1 cellular context compared by ENCODE assay signal in the genomic region with DNA sequence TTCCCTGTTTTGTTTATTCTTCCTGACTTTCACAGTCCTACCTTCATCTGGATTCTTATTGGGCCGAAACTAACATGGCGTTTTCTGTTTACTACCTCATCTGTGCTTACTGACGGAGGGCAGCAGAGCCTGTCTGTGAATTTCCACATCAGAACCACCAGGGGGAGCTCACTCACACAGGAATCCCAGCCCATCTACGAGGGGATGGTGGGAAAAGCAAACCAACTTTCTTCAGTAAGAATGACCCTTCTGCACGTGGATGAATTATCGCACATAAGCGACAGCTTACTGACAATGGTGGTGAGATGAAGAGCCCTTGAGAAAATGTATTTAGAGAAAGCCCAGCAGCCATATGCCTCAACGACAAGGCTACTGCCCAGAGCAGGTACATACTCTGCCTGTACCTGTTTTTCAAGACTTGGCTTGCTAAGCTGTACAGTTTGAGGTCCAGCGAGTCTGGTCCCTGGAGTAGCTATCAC.
A peak's percentile ranks its signal among the peaks of the same experiment; 100 is the strongest.
TF ChIP-seq lines count a peak whose summit lies in the region.

No MANE protein-coding gene starts in this region.

TF ChIP-seq in K562, 482 proteins besides CTCF, POLR2A, EP300 and RAD21 (continued from another document and continues in another):
- TF ChIP-seq, protein P1, sequence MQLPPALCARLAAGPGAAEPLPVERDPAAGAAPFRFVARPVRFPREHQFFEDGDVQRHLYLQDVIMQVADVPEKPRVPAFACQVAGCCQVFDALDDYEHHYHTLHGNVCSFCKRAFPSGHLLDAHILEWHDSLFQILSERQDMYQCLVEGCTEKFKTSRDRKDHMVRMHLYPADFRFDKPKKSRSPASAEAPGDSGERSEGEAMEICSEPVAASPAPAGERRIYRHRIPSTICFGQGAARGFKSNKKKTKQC (CRISPR knock-in tag; IDR thresholded peaks at IDR 0.05), result no peak
- no peak for TF ChIP-seq SLC30A9 (CRISPR knock-in tag; IDR thresholded peaks at IDR 0.05)
- peak; percentile 58; the same call in 1 of the 2 replicates for TF ChIP-seq SMAD4 (CRISPR knock-in tag; conservative IDR thresholded peaks at IDR 0.05)
- TF ChIP-seq ERF (CRISPR knock-in tag; IDR thresholded peaks at IDR 0.05), result no peak
- no peak for TF ChIP-seq NFIC (IDR thresholded peaks at IDR 0.05)
- no peak for TF ChIP-seq ZNF133 (CRISPR knock-in tag; IDR thresholded peaks at IDR 0.05)
- TF ChIP-seq RNF2 (IDR thresholded peaks at IDR 0.05), result no peak
- no peak for TF ChIP-seq DNMT1 (IDR thresholded peaks at IDR 0.05)
- TF ChIP-seq MYC (IDR thresholded peaks at IDR 0.05; ENCODE audit: low read depth, low read length), result peak; percentile 48; the same call in 1 of the 2 replicates
- no peak for TF ChIP-seq MYC (CRISPR knock-in tag; IDR thresholded peaks at IDR 0.05; ENCODE audit: borderline replicate concordance, low read depth)
- peak in 1 of 2 experiments; percentile 41; a peak in 1 of 4 replicates for TF ChIP-seq MAZ (CRISPR knock-in tag; conservative IDR thresholded peaks at IDR 0.05 in 1 of 2, IDR thresholded peaks at IDR 0.05 in 1 of 2)
- no peak; the same call in 1 of the 2 replicates for TF ChIP-seq ARID1B (IDR thresholded peaks at IDR 0.05)
- no peak for TF ChIP-seq ZNF316 (IDR thresholded peaks at IDR 0.05)
- TF ChIP-seq, protein P2, sequence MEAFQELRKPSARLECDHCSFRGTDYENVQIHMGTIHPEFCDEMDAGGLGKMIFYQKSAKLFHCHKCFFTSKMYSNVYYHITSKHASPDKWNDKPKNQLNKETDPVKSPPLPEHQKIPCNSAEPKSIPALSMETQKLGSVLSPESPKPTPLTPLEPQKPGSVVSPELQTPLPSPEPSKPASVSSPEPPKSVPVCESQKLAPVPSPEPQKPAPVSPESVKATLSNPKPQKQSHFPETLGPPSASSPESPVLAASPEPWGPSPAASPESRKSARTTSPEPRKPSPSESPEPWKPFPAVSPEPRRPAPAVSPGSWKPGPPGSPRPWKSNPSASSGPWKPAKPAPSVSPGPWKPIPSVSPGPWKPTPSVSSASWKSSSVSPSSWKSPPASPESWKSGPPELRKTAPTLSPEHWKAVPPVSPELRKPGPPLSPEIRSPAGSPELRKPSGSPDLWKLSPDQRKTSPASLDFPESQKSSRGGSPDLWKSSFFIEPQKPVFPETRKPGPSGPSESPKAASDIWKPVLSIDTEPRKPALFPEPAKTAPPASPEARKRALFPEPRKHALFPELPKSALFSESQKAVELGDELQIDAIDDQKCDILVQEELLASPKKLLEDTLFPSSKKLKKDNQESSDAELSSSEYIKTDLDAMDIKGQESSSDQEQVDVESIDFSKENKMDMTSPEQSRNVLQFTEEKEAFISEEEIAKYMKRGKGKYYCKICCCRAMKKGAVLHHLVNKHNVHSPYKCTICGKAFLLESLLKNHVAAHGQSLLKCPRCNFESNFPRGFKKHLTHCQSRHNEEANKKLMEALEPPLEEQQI (IDR thresholded peaks at IDR 0.05), result no peak
- TF ChIP-seq ZNF780A (CRISPR knock-in tag; IDR thresholded peaks at IDR 0.05), result no peak
- TF ChIP-seq CEBPG (CRISPR knock-in tag; IDR thresholded peaks at IDR 0.05), result no peak
- no peak for TF ChIP-seq CEBPG (tag; conservative IDR thresholded peaks at IDR 0.05 in 1 of 2, IDR thresholded peaks at IDR 0.05 in 1 of 2)
- no peak for TF ChIP-seq GTF2E2 (tag; IDR thresholded peaks at IDR 0.05)
- no peak for TF ChIP-seq HLTF (IDR thresholded peaks at IDR 0.05)
- no peak for TF ChIP-seq SRSF1 (IDR thresholded peaks at IDR 0.05; ENCODE audit: low read depth, low read length)
- TF ChIP-seq NRF1 (conservative IDR thresholded peaks at IDR 0.05 in 1 of 2, IDR thresholded peaks at IDR 0.05 in 1 of 2), result no peak
- TF ChIP-seq, protein P3, sequence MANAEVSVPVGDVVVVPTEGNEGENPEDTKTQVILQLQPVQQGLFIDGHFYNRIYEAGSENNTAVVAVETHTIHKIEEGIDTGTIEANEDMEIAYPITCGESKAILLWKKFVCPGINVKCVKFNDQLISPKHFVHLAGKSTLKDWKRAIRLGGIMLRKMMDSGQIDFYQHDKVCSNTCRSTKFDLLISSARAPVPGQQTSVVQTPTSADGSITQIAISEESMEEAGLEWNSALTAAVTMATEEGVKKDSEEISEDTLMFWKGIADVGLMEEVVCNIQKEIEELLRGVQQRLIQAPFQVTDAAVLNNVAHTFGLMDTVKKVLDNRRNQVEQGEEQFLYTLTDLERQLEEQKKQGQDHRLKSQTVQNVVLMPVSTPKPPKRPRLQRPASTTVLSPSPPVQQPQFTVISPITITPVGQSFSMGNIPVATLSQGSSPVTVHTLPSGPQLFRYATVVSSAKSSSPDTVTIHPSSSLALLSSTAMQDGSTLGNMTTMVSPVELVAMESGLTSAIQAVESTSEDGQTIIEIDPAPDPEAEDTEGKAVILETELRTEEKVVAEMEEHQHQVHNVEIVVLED (CRISPR knock-in tag; IDR thresholded peaks at IDR 0.05), result no peak
- no peak for TF ChIP-seq ARNT (IDR thresholded peaks at IDR 0.05)
- TF ChIP-seq ZNF766 (CRISPR knock-in tag; conservative IDR thresholded peaks at IDR 0.05), result no peak
- TF ChIP-seq TOE1 (IDR thresholded peaks at IDR 0.05; ENCODE audit: borderline replicate concordance), result no peak
- no peak for TF ChIP-seq TOE1 (CRISPR knock-in tag; IDR thresholded peaks at IDR 0.05; ENCODE audit: borderline replicate concordance, low read depth)
- TF ChIP-seq, protein P4, sequence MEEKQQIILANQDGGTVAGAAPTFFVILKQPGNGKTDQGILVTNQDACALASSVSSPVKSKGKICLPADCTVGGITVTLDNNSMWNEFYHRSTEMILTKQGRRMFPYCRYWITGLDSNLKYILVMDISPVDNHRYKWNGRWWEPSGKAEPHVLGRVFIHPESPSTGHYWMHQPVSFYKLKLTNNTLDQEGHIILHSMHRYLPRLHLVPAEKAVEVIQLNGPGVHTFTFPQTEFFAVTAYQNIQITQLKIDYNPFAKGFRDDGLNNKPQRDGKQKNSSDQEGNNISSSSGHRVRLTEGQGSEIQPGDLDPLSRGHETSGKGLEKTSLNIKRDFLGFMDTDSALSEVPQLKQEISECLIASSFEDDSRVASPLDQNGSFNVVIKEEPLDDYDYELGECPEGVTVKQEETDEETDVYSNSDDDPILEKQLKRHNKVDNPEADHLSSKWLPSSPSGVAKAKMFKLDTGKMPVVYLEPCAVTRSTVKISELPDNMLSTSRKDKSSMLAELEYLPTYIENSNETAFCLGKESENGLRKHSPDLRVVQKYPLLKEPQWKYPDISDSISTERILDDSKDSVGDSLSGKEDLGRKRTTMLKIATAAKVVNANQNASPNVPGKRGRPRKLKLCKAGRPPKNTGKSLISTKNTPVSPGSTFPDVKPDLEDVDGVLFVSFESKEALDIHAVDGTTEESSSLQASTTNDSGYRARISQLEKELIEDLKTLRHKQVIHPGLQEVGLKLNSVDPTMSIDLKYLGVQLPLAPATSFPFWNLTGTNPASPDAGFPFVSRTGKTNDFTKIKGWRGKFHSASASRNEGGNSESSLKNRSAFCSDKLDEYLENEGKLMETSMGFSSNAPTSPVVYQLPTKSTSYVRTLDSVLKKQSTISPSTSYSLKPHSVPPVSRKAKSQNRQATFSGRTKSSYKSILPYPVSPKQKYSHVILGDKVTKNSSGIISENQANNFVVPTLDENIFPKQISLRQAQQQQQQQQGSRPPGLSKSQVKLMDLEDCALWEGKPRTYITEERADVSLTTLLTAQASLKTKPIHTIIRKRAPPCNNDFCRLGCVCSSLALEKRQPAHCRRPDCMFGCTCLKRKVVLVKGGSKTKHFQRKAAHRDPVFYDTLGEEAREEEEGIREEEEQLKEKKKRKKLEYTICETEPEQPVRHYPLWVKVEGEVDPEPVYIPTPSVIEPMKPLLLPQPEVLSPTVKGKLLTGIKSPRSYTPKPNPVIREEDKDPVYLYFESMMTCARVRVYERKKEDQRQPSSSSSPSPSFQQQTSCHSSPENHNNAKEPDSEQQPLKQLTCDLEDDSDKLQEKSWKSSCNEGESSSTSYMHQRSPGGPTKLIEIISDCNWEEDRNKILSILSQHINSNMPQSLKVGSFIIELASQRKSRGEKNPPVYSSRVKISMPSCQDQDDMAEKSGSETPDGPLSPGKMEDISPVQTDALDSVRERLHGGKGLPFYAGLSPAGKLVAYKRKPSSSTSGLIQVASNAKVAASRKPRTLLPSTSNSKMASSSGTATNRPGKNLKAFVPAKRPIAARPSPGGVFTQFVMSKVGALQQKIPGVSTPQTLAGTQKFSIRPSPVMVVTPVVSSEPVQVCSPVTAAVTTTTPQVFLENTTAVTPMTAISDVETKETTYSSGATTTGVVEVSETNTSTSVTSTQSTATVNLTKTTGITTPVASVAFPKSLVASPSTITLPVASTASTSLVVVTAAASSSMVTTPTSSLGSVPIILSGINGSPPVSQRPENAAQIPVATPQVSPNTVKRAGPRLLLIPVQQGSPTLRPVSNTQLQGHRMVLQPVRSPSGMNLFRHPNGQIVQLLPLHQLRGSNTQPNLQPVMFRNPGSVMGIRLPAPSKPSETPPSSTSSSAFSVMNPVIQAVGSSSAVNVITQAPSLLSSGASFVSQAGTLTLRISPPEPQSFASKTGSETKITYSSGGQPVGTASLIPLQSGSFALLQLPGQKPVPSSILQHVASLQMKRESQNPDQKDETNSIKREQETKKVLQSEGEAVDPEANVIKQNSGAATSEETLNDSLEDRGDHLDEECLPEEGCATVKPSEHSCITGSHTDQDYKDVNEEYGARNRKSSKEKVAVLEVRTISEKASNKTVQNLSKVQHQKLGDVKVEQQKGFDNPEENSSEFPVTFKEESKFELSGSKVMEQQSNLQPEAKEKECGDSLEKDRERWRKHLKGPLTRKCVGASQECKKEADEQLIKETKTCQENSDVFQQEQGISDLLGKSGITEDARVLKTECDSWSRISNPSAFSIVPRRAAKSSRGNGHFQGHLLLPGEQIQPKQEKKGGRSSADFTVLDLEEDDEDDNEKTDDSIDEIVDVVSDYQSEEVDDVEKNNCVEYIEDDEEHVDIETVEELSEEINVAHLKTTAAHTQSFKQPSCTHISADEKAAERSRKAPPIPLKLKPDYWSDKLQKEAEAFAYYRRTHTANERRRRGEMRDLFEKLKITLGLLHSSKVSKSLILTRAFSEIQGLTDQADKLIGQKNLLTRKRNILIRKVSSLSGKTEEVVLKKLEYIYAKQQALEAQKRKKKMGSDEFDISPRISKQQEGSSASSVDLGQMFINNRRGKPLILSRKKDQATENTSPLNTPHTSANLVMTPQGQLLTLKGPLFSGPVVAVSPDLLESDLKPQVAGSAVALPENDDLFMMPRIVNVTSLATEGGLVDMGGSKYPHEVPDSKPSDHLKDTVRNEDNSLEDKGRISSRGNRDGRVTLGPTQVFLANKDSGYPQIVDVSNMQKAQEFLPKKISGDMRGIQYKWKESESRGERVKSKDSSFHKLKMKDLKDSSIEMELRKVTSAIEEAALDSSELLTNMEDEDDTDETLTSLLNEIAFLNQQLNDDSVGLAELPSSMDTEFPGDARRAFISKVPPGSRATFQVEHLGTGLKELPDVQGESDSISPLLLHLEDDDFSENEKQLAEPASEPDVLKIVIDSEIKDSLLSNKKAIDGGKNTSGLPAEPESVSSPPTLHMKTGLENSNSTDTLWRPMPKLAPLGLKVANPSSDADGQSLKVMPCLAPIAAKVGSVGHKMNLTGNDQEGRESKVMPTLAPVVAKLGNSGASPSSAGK (IDR thresholded peaks at IDR 0.05), result peak; percentile 84
- no peak for TF ChIP-seq ZNF76 (CRISPR knock-in tag; IDR thresholded peaks at IDR 0.05; ENCODE audit: borderline replicate concordance)
- no peak for TF ChIP-seq NCOA2 (IDR thresholded peaks at IDR 0.05; ENCODE audit: partially characterized antibody in 2 of 2)
- peak; percentile 50 for TF ChIP-seq RBM39 (optimal IDR thresholded peaks at IDR 0.05; ENCODE audit: low read depth, low read length)
- no peak for TF ChIP-seq HDAC1 (IDR thresholded peaks at IDR 0.05)
- TF ChIP-seq, protein P5, sequence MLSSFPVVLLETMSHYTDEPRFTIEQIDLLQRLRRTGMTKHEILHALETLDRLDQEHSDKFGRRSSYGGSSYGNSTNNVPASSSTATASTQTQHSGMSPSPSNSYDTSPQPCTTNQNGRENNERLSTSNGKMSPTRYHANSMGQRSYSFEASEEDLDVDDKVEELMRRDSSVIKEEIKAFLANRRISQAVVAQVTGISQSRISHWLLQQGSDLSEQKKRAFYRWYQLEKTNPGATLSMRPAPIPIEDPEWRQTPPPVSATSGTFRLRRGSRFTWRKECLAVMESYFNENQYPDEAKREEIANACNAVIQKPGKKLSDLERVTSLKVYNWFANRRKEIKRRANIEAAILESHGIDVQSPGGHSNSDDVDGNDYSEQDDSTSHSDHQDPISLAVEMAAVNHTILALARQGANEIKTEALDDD (IDR thresholded peaks at IDR 0.05), result peak; percentile 72; the same call in 1 of the 2 replicates
- TF ChIP-seq, protein P6, sequence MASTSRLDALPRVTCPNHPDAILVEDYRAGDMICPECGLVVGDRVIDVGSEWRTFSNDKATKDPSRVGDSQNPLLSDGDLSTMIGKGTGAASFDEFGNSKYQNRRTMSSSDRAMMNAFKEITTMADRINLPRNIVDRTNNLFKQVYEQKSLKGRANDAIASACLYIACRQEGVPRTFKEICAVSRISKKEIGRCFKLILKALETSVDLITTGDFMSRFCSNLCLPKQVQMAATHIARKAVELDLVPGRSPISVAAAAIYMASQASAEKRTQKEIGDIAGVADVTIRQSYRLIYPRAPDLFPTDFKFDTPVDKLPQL (IDR thresholded peaks at IDR 0.05; ENCODE audit: extremely low read depth, insufficient read length), result no peak
- TF ChIP-seq TBP (optimal IDR thresholded peaks at IDR 0.05; ENCODE audit: low read depth, low read length), result no peak
- TF ChIP-seq, protein P7, sequence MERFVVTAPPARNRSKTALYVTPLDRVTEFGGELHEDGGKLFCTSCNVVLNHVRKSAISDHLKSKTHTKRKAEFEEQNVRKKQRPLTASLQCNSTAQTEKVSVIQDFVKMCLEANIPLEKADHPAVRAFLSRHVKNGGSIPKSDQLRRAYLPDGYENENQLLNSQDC (CRISPR knock-in tag; IDR thresholded peaks at IDR 0.05), result no peak
- no peak for TF ChIP-seq MAFF (IDR thresholded peaks at IDR 0.05; ENCODE audit: low read length)
- TF ChIP-seq, protein P8, sequence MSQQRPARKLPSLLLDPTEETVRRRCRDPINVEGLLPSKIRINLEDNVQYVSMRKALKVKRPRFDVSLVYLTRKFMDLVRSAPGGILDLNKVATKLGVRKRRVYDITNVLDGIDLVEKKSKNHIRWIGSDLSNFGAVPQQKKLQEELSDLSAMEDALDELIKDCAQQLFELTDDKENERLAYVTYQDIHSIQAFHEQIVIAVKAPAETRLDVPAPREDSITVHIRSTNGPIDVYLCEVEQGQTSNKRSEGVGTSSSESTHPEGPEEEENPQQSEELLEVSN (IDR thresholded peaks at IDR 0.05; ENCODE audit: borderline replicate concordance in 1 of 2, extremely low read depth in 1 of 2, insufficient read depth in 1 of 2, insufficient read length in 1 of 2, low read depth in 1 of 2, low read length in 1 of 2, poor library complexity in 1 of 2, severe bottlenecking in 1 of 2), result peak; percentile 64 to 84
- TF ChIP-seq CHCHD3 (CRISPR knock-in tag; IDR thresholded peaks at IDR 0.05), result no peak
- no peak for TF ChIP-seq ZNF75A (CRISPR knock-in tag; IDR thresholded peaks at IDR 0.05)
- TF ChIP-seq, protein P9, sequence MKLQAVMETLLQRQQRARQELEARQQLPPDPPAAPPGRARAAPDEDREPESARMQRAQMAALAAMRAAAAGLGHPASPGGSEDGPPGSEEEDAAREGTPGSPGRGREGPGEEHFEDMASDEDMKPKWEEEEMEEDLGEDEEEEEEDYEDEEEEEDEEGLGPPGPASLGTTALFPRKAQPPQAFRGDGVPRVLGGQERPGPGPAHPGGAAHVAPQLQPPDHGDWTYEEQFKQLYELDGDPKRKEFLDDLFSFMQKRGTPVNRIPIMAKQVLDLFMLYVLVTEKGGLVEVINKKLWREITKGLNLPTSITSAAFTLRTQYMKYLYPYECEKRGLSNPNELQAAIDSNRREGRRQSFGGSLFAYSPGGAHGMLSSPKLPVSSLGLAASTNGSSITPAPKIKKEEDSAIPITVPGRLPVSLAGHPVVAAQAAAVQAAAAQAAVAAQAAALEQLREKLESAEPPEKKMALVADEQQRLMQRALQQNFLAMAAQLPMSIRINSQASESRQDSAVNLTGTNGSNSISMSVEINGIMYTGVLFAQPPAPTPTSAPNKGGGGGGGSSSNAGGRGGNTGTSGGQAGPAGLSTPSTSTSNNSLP (IDR thresholded peaks at IDR 0.05; ENCODE audit: borderline replicate concordance, low read depth, low read length), result peak; percentile 32; the same call in 1 of the 2 replicates
- no peak for TF ChIP-seq FOXJ3 (CRISPR knock-in tag; IDR thresholded peaks at IDR 0.05)
- TF ChIP-seq TAF7 (tag; IDR thresholded peaks at IDR 0.05), result no peak
